20 cellular contexts compared by ENCODE assay signal in genomic region chr10:4191354-4191753, GRCh38.
"Had no signal": no experiment of that assay in that cellular context is flagged by ENCODE, and none has a peak within 500 bp of the region (broad histone marks: within the 10 kb centered on the region; RNA-seq: fewer than 3 reads in every experiment).

No MANE protein-coding gene starts in this region.

- ATAC-seq: effector memory CD8-positive, alpha-beta T cell; upper lobe of right lung had no signal

- H3K27me3 ChIP-seq: right atrium auricular region, stomach, testis, upper lobe of right lung had no signal

- DNase-seq: activated B cell treated with CpG ODN at 0.5 μM for 24 hours; activated CD4-positive, alpha-beta memory T cell treated with anti-CD3 and anti-CD28 coated beads for 36 hours; activated CD4-positive, alpha-beta T cell treated with anti-CD3 and anti-CD28 coated beads for 4 hours; activated T-cell treated with anti-CD3 and anti-CD28 coated beads for 4 hours; caudate nucleus; effector memory CD8-positive, alpha-beta T cell; glutamatergic neuron; hypothalamus; islet precursor cell; left ventricle myocardium inferior; naive B cell; stomach; SW 1271; testis; upper lobe of right lung had no signal

- H3K27ac Mint-ChIP-seq: activated B cell treated with CpG ODN at 0.5 μM for 24 hours; activated CD4-positive, alpha-beta memory T cell treated with anti-CD3 and anti-CD28 coated beads for 36 hours; activated naive CD8-positive, alpha-beta T cell; effector memory CD8-positive, alpha-beta T cell; T-helper 2 cell treated with Interferon-gamma antibody and Interleukin-4, amounts not matched to agents 5 μg/mL and 100 μg/mL, for 36 hours had no signal

- H3K4me3 Mint-ChIP-seq: activated B cell treated with CpG ODN at 0.5 μM for 24 hours; activated CD4-positive, alpha-beta memory T cell treated with anti-CD3 and anti-CD28 coated beads for 36 hours; activated naive CD8-positive, alpha-beta T cell; effector memory CD8-positive, alpha-beta T cell; naive B cell; neural crest cell; T-helper 2 cell treated with Interferon-gamma antibody and Interleukin-4, amounts not matched to agents 5 μg/mL and 100 μg/mL, for 36 hours had no signal

- H3K36me3 ChIP-seq: left ventricle myocardium inferior, right atrium auricular region, stomach, upper lobe of right lung had no signal

- H3K27ac ChIP-seq: left ventricle myocardium inferior, right atrium auricular region, skin epidermis, stomach, testis, upper lobe of right lung had no signal

- H3K9me3 ChIP-seq: left ventricle myocardium inferior, right atrium auricular region, stomach, testis, upper lobe of right lung had no signal

- H3K9me3 Mint-ChIP-seq: activated B cell treated with CpG ODN at 0.5 μM for 24 hours; activated CD4-positive, alpha-beta memory T cell treated with anti-CD3 and anti-CD28 coated beads for 36 hours; effector memory CD8-positive, alpha-beta T cell; T-helper 2 cell treated with Interferon-gamma antibody and Interleukin-4, amounts not matched to agents 5 μg/mL and 100 μg/mL, for 36 hours had no signal

- H3K36me3 Mint-ChIP-seq: activated CD4-positive, alpha-beta memory T cell treated with anti-CD3 and anti-CD28 coated beads for 36 hours; activated naive CD8-positive, alpha-beta T cell; naive B cell had no signal

- H3K4me3 ChIP-seq: left ventricle myocardium inferior, right atrium auricular region, skin epidermis, stomach, testis, upper lobe of right lung had no signal

- H3K27me3 Mint-ChIP-seq: activated B cell treated with CpG ODN at 0.5 μM for 24 hours; activated CD4-positive, alpha-beta memory T cell treated with anti-CD3 and anti-CD28 coated beads for 36 hours; activated naive CD8-positive, alpha-beta T cell; effector memory CD8-positive, alpha-beta T cell; naive B cell had no signal
